In the genomic region with DNA sequence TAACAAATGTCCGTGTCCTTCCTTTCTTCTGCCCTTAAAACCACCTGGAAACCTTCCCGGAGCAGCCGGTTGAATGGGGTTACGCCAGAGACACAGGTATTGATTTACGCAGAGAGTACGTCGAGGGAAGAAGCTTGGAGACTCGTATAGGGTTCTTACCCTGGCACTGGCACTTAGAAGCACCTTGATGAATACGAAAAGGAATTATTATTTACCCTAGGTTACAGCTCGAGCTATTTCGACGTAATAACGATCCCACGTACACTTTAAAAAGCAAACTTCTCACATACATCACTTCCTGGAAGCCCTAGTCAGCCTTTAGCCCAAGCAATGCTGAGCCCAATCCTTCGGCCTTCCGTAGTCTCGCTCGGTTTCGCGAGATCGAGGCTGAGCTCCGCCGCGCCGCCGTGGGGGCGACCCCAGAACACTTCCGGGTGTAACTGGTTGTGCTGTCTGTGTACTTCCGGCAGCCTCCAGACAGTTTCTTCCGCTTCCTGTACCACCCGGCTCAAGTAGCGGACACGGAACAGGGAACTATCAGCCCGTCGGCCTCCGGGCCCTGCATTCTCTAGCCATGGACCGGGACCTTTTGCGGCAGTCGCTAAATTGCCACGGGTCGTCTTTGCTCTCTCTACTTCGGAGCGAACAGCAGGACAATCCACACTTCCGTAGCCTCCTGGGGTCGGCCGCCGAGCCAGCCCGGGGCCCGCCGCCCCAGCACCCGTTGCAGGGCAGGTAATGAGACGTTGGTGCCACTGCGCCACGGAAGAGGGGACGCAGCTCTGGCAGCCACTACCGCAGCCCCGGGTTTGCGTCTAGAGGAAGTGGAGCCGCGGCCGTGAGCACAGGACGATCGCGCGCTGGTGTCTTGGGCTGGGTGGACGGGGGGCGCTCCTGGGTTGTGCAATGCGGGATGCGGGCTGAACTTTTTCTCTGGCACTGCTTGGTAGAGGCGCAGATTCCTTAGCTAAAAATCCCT, we compare ENCODE assay signal across 1 cellular context.
A peak's percentile ranks its signal among the peaks of the same experiment; 100 is the strongest.
TF ChIP-seq lines count a peak whose summit lies in the region.

A gene with protein sequence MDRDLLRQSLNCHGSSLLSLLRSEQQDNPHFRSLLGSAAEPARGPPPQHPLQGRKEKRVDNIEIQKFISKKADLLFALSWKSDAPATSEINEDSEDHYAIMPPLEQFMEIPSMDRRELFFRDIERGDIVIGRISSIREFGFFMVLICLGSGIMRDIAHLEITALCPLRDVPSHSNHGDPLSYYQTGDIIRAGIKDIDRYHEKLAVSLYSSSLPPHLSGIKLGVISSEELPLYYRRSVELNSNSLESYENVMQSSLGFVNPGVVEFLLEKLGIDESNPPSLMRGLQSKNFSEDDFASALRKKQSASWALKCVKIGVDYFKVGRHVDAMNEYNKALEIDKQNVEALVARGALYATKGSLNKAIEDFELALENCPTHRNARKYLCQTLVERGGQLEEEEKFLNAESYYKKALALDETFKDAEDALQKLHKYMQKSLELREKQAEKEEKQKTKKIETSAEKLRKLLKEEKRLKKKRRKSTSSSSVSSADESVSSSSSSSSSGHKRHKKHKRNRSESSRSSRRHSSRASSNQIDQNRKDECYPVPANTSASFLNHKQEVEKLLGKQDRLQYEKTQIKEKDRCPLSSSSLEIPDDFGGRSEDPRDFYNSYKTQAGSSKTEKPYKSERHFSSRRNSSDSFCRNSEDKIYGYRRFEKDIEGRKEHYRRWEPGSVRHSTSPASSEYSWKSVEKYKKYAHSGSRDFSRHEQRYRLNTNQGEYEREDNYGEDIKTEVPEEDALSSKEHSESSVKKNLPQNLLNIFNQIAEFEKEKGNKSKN (plus strand): TSS at position 476 of the 979 bp plus-strand sequence. CDS start 99 bp downstream, at position 575.

TF ChIP-seq in HepG2, 621 proteins besides CTCF, POLR2A, EP300 and RAD21 (continued from another document and continues in another):
- TF ChIP-seq, protein P1, sequence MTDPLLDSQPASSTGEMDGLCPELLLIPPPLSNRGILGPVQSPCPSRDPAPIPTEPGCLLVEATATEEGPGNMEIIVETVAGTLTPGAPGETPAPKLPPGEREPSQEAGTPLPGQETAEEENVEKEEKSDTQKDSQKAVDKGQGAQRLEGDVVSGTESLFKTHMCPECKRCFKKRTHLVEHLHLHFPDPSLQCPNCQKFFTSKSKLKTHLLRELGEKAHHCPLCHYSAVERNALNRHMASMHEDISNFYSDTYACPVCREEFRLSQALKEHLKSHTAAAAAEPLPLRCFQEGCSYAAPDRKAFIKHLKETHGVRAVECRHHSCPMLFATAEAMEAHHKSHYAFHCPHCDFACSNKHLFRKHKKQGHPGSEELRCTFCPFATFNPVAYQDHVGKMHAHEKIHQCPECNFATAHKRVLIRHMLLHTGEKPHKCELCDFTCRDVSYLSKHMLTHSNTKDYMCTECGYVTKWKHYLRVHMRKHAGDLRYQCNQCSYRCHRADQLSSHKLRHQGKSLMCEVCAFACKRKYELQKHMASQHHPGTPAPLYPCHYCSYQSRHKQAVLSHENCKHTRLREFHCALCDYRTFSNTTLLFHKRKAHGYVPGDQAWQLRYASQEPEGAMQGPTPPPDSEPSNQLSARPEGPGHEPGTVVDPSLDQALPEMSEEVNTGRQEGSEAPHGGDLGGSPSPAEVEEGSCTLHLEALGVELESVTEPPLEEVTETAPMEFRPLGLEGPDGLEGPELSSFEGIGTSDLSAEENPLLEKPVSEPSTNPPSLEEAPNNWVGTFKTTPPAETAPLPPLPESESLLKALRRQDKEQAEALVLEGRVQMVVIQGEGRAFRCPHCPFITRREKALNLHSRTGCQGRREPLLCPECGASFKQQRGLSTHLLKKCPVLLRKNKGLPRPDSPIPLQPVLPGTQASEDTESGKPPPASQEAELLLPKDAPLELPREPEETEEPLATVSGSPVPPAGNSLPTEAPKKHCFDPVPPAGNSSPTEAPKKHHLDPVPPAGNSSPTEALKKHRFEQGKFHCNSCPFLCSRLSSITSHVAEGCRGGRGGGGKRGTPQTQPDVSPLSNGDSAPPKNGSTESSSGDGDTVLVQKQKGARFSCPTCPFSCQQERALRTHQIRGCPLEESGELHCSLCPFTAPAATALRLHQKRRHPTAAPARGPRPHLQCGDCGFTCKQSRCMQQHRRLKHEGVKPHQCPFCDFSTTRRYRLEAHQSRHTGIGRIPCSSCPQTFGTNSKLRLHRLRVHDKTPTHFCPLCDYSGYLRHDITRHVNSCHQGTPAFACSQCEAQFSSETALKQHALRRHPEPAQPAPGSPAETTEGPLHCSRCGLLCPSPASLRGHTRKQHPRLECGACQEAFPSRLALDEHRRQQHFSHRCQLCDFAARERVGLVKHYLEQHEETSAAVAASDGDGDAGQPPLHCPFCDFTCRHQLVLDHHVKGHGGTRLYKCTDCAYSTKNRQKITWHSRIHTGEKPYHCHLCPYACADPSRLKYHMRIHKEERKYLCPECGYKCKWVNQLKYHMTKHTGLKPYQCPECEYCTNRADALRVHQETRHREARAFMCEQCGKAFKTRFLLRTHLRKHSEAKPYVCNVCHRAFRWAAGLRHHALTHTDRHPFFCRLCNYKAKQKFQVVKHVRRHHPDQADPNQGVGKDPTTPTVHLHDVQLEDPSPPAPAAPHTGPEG (CRISPR knock-in tag; IDR thresholded peaks at IDR 0.05): peak; percentile 29; the same call in 1 of the 2 replicates
- TF ChIP-seq ZFP36L1 (CRISPR knock-in tag; IDR thresholded peaks at IDR 0.05): no peak
- TF ChIP-seq, protein P2, sequence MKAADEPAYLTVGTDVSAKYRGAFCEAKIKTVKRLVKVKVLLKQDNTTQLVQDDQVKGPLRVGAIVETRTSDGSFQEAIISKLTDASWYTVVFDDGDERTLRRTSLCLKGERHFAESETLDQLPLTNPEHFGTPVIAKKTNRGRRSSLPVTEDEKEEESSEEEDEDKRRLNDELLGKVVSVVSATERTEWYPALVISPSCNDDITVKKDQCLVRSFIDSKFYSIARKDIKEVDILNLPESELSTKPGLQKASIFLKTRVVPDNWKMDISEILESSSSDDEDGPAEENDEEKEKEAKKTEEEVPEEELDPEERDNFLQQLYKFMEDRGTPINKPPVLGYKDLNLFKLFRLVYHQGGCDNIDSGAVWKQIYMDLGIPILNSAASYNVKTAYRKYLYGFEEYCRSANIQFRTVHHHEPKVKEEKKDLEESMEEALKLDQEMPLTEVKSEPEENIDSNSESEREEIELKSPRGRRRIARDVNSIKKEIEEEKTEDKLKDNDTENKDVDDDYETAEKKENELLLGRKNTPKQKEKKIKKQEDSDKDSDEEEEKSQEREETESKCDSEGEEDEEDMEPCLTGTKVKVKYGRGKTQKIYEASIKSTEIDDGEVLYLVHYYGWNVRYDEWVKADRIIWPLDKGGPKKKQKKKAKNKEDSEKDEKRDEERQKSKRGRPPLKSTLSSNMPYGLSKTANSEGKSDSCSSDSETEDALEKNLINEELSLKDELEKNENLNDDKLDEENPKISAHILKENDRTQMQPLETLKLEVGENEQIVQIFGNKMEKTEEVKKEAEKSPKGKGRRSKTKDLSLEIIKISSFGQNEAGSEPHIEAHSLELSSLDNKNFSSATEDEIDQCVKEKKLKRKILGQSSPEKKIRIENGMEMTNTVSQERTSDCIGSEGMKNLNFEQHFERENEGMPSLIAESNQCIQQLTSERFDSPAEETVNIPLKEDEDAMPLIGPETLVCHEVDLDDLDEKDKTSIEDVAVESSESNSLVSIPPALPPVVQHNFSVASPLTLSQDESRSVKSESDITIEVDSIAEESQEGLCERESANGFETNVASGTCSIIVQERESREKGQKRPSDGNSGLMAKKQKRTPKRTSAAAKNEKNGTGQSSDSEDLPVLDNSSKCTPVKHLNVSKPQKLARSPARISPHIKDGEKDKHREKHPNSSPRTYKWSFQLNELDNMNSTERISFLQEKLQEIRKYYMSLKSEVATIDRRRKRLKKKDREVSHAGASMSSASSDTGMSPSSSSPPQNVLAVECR (CRISPR knock-in tag; IDR thresholded peaks at IDR 0.05; ENCODE audit: borderline replicate concordance): peak; percentile 94; the same call in 1 of the 2 replicates
- TF ChIP-seq KDM5A (IDR thresholded peaks at IDR 0.05; ENCODE audit: borderline replicate concordance, low read length): peak; percentile 84
- TF ChIP-seq GLI4 (CRISPR knock-in tag; IDR thresholded peaks at IDR 0.05; ENCODE audit: borderline replicate concordance): 0 out of 2 replicates have a peak, but pooled peaks have one; percentile 40
- TF ChIP-seq, protein P3, sequence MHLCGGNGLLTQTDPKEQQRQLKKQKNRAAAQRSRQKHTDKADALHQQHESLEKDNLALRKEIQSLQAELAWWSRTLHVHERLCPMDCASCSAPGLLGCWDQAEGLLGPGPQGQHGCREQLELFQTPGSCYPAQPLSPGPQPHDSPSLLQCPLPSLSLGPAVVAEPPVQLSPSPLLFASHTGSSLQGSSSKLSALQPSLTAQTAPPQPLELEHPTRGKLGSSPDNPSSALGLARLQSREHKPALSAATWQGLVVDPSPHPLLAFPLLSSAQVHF (CRISPR knock-in tag; IDR thresholded peaks at IDR 0.05): no peak
- no peak for TF ChIP-seq ZNF3 (CRISPR knock-in tag; IDR thresholded peaks at IDR 0.05)
- TF ChIP-seq ZNF317 (CRISPR knock-in tag; IDR thresholded peaks at IDR 0.05): peak; percentile 81
- peak; percentile 99 for TF ChIP-seq PHF20 (CRISPR knock-in tag; IDR thresholded peaks at IDR 0.05)
- TF ChIP-seq ZNF709 (CRISPR knock-in tag; IDR thresholded peaks at IDR 0.05): no peak
- TF ChIP-seq, protein P4, sequence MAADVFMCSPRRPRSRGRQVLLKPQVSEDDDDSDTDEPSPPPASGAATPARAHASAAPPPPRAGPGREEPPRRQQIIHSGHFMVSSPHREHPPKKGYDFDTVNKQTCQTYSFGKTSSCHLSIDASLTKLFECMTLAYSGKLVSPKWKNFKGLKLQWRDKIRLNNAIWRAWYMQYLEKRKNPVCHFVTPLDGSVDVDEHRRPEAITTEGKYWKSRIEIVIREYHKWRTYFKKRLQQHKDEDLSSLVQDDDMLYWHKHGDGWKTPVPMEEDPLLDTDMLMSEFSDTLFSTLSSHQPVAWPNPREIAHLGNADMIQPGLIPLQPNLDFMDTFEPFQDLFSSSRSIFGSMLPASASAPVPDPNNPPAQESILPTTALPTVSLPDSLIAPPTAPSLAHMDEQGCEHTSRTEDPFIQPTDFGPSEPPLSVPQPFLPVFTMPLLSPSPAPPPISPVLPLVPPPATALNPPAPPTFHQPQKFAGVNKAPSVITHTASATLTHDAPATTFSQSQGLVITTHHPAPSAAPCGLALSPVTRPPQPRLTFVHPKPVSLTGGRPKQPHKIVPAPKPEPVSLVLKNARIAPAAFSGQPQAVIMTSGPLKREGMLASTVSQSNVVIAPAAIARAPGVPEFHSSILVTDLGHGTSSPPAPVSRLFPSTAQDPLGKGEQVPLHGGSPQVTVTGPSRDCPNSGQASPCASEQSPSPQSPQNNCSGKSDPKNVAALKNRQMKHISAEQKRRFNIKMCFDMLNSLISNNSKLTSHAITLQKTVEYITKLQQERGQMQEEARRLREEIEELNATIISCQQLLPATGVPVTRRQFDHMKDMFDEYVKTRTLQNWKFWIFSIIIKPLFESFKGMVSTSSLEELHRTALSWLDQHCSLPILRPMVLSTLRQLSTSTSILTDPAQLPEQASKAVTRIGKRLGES (CRISPR knock-in tag; IDR thresholded peaks at IDR 0.05; ENCODE audit: borderline replicate concordance): no peak
- TF ChIP-seq, protein P5, sequence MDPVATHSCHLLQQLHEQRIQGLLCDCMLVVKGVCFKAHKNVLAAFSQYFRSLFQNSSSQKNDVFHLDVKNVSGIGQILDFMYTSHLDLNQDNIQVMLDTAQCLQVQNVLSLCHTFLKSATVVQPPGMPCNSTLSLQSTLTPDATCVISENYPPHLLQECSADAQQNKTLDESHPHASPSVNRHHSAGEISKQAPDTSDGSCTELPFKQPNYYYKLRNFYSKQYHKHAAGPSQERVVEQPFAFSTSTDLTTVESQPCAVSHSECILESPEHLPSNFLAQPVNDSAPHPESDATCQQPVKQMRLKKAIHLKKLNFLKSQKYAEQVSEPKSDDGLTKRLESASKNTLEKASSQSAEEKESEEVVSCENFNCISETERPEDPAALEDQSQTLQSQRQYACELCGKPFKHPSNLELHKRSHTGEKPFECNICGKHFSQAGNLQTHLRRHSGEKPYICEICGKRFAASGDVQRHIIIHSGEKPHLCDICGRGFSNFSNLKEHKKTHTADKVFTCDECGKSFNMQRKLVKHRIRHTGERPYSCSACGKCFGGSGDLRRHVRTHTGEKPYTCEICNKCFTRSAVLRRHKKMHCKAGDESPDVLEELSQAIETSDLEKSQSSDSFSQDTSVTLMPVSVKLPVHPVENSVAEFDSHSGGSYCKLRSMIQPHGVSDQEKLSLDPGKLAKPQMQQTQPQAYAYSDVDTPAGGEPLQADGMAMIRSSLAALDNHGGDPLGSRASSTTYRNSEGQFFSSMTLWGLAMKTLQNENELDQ (CRISPR knock-in tag; IDR thresholded peaks at IDR 0.05; ENCODE audit: borderline replicate concordance): 0 out of 2 replicates have a peak, but pooled peaks have one; percentile 25
- TF ChIP-seq, protein P6, sequence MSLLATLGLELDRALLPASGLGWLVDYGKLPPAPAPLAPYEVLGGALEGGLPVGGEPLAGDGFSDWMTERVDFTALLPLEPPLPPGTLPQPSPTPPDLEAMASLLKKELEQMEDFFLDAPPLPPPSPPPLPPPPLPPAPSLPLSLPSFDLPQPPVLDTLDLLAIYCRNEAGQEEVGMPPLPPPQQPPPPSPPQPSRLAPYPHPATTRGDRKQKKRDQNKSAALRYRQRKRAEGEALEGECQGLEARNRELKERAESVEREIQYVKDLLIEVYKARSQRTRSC (CRISPR knock-in tag; IDR thresholded peaks at IDR 0.05; ENCODE audit: low read depth): no peak
- TF ChIP-seq, protein P7, sequence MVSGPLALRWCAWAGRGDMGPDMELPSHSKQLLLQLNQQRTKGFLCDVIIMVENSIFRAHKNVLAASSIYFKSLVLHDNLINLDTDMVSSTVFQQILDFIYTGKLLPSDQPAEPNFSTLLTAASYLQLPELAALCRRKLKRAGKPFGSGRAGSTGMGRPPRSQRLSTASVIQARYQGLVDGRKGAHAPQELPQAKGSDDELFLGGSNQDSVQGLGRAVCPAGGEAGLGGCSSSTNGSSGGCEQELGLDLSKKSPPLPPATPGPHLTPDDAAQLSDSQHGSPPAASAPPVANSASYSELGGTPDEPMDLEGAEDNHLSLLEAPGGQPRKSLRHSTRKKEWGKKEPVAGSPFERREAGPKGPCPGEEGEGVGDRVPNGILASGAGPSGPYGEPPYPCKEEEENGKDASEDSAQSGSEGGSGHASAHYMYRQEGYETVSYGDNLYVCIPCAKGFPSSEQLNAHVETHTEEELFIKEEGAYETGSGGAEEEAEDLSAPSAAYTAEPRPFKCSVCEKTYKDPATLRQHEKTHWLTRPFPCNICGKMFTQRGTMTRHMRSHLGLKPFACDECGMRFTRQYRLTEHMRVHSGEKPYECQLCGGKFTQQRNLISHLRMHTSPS (CRISPR knock-in tag; IDR thresholded peaks at IDR 0.05; ENCODE audit: low read depth): 0 out of 2 replicates have a peak, but pooled peaks have one; percentile 43
- no peak for TF ChIP-seq RFX5 (IDR thresholded peaks at IDR 0.05; ENCODE audit: low read depth, low read length)
- no peak for TF ChIP-seq ZNF138 (CRISPR knock-in tag; IDR thresholded peaks at IDR 0.05; ENCODE audit: low read depth)
- no peak; the same call in 1 of the 2 replicates for TF ChIP-seq ZNF12 (CRISPR knock-in tag; IDR thresholded peaks at IDR 0.05)
- peak; percentile 66; the same call in 1 of the 2 replicates for TF ChIP-seq ZNF337 (CRISPR knock-in tag; IDR thresholded peaks at IDR 0.05; ENCODE audit: borderline replicate concordance, low read depth)
- TF ChIP-seq, protein P8, sequence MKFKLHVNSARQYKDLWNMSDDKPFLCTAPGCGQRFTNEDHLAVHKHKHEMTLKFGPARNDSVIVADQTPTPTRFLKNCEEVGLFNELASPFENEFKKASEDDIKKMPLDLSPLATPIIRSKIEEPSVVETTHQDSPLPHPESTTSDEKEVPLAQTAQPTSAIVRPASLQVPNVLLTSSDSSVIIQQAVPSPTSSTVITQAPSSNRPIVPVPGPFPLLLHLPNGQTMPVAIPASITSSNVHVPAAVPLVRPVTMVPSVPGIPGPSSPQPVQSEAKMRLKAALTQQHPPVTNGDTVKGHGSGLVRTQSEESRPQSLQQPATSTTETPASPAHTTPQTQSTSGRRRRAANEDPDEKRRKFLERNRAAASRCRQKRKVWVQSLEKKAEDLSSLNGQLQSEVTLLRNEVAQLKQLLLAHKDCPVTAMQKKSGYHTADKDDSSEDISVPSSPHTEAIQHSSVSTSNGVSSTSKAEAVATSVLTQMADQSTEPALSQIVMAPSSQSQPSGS (CRISPR knock-in tag; IDR thresholded peaks at IDR 0.05): peak; percentile 78
- TF ChIP-seq ZMYM2 (CRISPR knock-in tag; IDR thresholded peaks at IDR 0.05): peak; percentile 65; the same call in 1 of the 2 replicates
- TF ChIP-seq NFYC (CRISPR knock-in tag; IDR thresholded peaks at IDR 0.05): peak; percentile 57
